ENCODE assay signal across 19 cellular contexts in the genomic region with DNA sequence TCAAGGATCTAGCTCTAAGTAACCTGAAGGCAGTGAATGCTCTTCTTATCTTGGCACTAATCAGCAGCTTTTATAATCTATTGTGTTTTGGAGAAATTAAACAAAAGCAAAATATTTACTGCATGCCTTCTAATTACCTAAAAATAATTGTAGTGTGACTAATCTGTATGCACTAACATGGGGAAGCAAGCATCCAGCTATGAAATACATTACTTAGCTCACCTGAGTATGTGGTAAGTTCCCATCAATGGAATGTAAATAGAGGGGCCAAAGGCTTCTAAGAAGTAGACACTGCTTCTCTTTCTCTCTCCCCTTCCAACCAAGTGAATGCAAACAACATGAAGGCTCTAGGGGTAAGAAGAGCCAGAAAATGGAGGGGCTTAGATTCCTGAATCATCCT.
"Had no signal": no experiment of that assay in that cellular context is flagged by ENCODE, and none has a peak within 500 bp of the region (broad histone marks: within the 10 kb centered on the region; RNA-seq: fewer than 3 reads in every experiment).

No MANE protein-coding gene starts in this region.

- H3K4me1 ChIP-seq: breast epithelium, heart left ventricle, prostate gland had no signal

- H3K4me1 Mint-ChIP-seq: activated naive CD8-positive, alpha-beta T cell treated with anti-CD3 and anti-CD28 coated beads, Interleukin-2, amount 10 ng/mL, durations not matched to agents 7 days and 5 days had no signal

- H3K36me3 Mint-ChIP-seq: natural killer cell had no signal

- H3K27me3 Mint-ChIP-seq: activated naive CD8-positive, alpha-beta T cell treated with anti-CD3 and anti-CD28 coated beads, Interleukin-2, amount 10 ng/mL, durations not matched to agents 7 days and 5 days; T-helper 17 cell had no signal

- H3K9me3 Mint-ChIP-seq: activated naive CD4-positive, alpha-beta T cell treated with anti-CD3 and anti-CD28 coated beads for 36 hours; activated naive CD8-positive, alpha-beta T cell treated with anti-CD3 and anti-CD28 coated beads, Interleukin-2, amount 10 ng/mL, durations not matched to agents 7 days and 5 days; natural killer cell had no signal

- H3K27me3 ChIP-seq: breast epithelium, heart left ventricle had no signal

- H3K27ac ChIP-seq: breast epithelium, coronary artery, heart left ventricle, prostate gland had no signal

- H3K9me3 ChIP-seq: breast epithelium, heart left ventricle, prostate gland had no signal

- H3K36me3 ChIP-seq: breast epithelium, prostate gland had no signal

- DNase-seq: activated CD4-positive, alpha-beta T cell treated with anti-CD3 and anti-CD28 coated beads for 4 hours; activated CD4-positive, alpha-beta T cell treated with anti-CD3 and anti-CD28 coated beads, Interleukin-2, amount 50 U/mL, for 48 hours; activated CD4-positive, CD25-positive, alpha-beta regulatory T cell; activated naive CD4-positive, alpha-beta T cell treated with anti-CD3 and anti-CD28 coated beads for 36 hours; activated naive CD8-positive, alpha-beta T cell treated with anti-CD3 and anti-CD28 coated beads, Interleukin-2, amount 10 ng/mL, durations not matched to agents 7 days and 5 days; activated T-cell treated with anti-CD3 and anti-CD28 coated beads, Interleukin-2, amount 50 U/mL, for 48 hours; amniotic stem cell; heart left ventricle; midbrain; natural killer cell; right cardiac atrium; stimulated activated CD4-positive, alpha-beta T cell treated with anti-CD3 and anti-CD28 coated beads, Interleukin-12 subunit alpha, Interleukin-12 subunit beta, amount 100 ng/mL, for 4 hours; stimulated activated CD4-positive, alpha-beta T cell treated with anti-CD3 and anti-CD28 coated beads, Interleukin-4, amount 100 ng/mL, for 4 hours; stimulated activated naive CD8-positive, alpha-beta T cell treated with anti-CD3 and anti-CD28 coated beads, Interleukin-15, Interleukin-2, amounts not matched to agents 100 U/mL and 50 U/mL, for 24 hours; T-helper 17 cell had no signal

- H3K4me3 Mint-ChIP-seq: activated naive CD4-positive, alpha-beta T cell treated with anti-CD3 and anti-CD28 coated beads for 36 hours; activated naive CD8-positive, alpha-beta T cell treated with anti-CD3 and anti-CD28 coated beads, Interleukin-2, amount 10 ng/mL, durations not matched to agents 7 days and 5 days; natural killer cell; T-helper 17 cell had no signal

- H3K27ac Mint-ChIP-seq: activated naive CD4-positive, alpha-beta T cell treated with anti-CD3 and anti-CD28 coated beads for 36 hours; activated naive CD8-positive, alpha-beta T cell treated with anti-CD3 and anti-CD28 coated beads, Interleukin-2, amount 10 ng/mL, durations not matched to agents 7 days and 5 days; natural killer cell; T-helper 17 cell had no signal

- H3K4me3 ChIP-seq: breast epithelium, coronary artery, heart left ventricle, lung, prostate gland had no signal
